In genomic region chr1:234479866-234480265, GRCh38 we compare ENCODE assay signal across 29 cellular contexts. TPM values are rescaled to one million over a fixed set of nuclear protein-coding genes. Genes with fewer than 3 reads are reported as not detected.
DNase-seq lines count a peak whose midpoint lies in the region; ATAC-seq, FAIRE-seq and TF ChIP-seq lines count a peak whose summit lies in the region.
"Had no signal": no experiment of that assay in that cellular context is flagged by ENCODE, and none has a peak within 500 bp of the region (broad histone marks: within the 10 kb centered on the region; RNA-seq: fewer than 3 reads in every experiment).

No MANE protein-coding gene starts in this region.

- intact Hi-C loops in activated CD8-positive, alpha-beta T cell treated with anti-CD3 and anti-CD28 coated beads for 36 hours (cut with micrococcal nuclease): no loop called here
- intact Hi-C loops in K562 (cut with micrococcal nuclease): loop anchor here (2.0 to 5.0 kb wide), 3 partner anchors 107 to 1237 kb away; partner anchors contain the start of gene COA6
- intact Hi-C loops in activated naive CD4-positive, alpha-beta T cell treated with anti-CD3 and anti-CD28 coated beads for 36 hours (cut with micrococcal nuclease): loop anchor here (1.0 to 2.0 kb wide), 6 partner anchors 71 to 1025 kb away; partner anchors contain the start of genes ARID4B, B3GALNT2, COA6 and GGPS1

- CTCF ChIA-PET in activated CD8-positive, alpha-beta T cell treated with anti-CD3 and anti-CD28 coated beads, Interleukin-2, amount 10 ng/mL, durations not matched to agents 7 days and 5 days (lab: Charles Lee): interaction anchor here (1.2 to 1.4 kb wide), 2 partner anchors 20 to 625 kb away, joined by 5 to 6 read pairs; no protein-coding TSS in a partner anchor
- CTCF ChIA-PET in activated CD8-positive, alpha-beta T cell treated with anti-CD3 and anti-CD28 coated beads for 36 hours (lab: Charles Lee): interaction anchor here (1.2 kb wide), 1 partner anchor 21 kb away, joined by 3 read pairs; no protein-coding TSS in a partner anchor
- CTCF ChIA-PET in K562 (lab: Yijun Ruan, JAX; ENCODE audit: low intra/inter-chr PET ratio): no interaction called here
- CTCF ChIA-PET in activated naive CD4-positive, alpha-beta T cell treated with anti-CD3 and anti-CD28 coated beads for 36 hours (lab: Charles Lee): interaction anchor here (1.4 kb wide), 1 partner anchor 124 kb away, joined by 6 read pairs; no protein-coding TSS in a partner anchor

- TF ChIP-seq EP300 in K562 (IDR thresholded peaks at IDR 0.05; ENCODE audit: low read length): no peak

- no peak overlapping the region for H3K27ac Mint-ChIP-seq in activated CD8-positive, alpha-beta T cell treated with anti-CD3 and anti-CD28 coated beads, Interleukin-2, amount 10 ng/mL, durations not matched to agents 7 days and 5 days
- H3K27ac Mint-ChIP-seq in activated CD8-positive, alpha-beta T cell treated with anti-CD3 and anti-CD28 coated beads for 36 hours: no peak overlapping the region
- no peak overlapping the region for H3K27ac Mint-ChIP-seq in activated naive CD4-positive, alpha-beta T cell treated with anti-CD3 and anti-CD28 coated beads for 36 hours

- POLR2A ChIA-PET in activated CD8-positive, alpha-beta T cell treated with anti-CD3 and anti-CD28 coated beads, Interleukin-2, amount 10 ng/mL, durations not matched to agents 7 days and 5 days (lab: Charles Lee): no interaction called here
- POLR2A ChIA-PET in activated CD8-positive, alpha-beta T cell treated with anti-CD3 and anti-CD28 coated beads for 36 hours (lab: Charles Lee): interaction anchor here (1.5 kb wide), 1 partner anchor 16 kb away, joined by 3 read pairs; no protein-coding TSS in a partner anchor
- POLR2A ChIA-PET in K562 (lab: Yijun Ruan, JAX): interaction anchor here (0.8 to 2.8 kb wide), 4 partner anchors 64 to 1281 kb away, joined by 3 to 8 read pairs (median 6); partner anchors contain the start of gene IRF2BP2

- peaks cover 20% of the 10 kb centered on the region for H3K27me3 Mint-ChIP-seq in activated CD8-positive, alpha-beta T cell treated with anti-CD3 and anti-CD28 coated beads, Interleukin-2, amount 10 ng/mL, durations not matched to agents 7 days and 5 days (ENCODE audit: low read depth)
- H3K27me3 Mint-ChIP-seq in activated CD8-positive, alpha-beta T cell treated with anti-CD3 and anti-CD28 coated beads for 36 hours: peaks cover 10% of the 10 kb centered on the region
- peaks cover 12% of the 10 kb centered on the region for H3K27me3 Mint-ChIP-seq in activated naive CD4-positive, alpha-beta T cell treated with anti-CD3 and anti-CD28 coated beads for 36 hours (ENCODE audit: low read depth)

- peaks cover 36% of the 10 kb centered on the region for H3K4me1 Mint-ChIP-seq in activated CD8-positive, alpha-beta T cell treated with anti-CD3 and anti-CD28 coated beads, Interleukin-2, amount 10 ng/mL, durations not matched to agents 7 days and 5 days (ENCODE audit: low read depth)
- peaks cover 40% of the 10 kb centered on the region for H3K4me1 Mint-ChIP-seq in activated CD8-positive, alpha-beta T cell treated with anti-CD3 and anti-CD28 coated beads for 36 hours (ENCODE audit: low read depth)
- peaks cover 39% of the 10 kb centered on the region for H3K4me1 Mint-ChIP-seq in activated naive CD4-positive, alpha-beta T cell treated with anti-CD3 and anti-CD28 coated beads for 36 hours (ENCODE audit: low read depth)

- BruUV-seq in K562 (replicated peaks; lab: Mats Ljungman, UMichigan): no TSS peak

- no peak for TF ChIP-seq RAD21 in K562 (CRISPR knock-in tag; conservative IDR thresholded peaks at IDR 0.05 in 1 of 2, IDR thresholded peaks at IDR 0.05 in 1 of 2)

- H3K79me2 ChIP-seq in Karpas-422 (ENCODE audit: low read length): peaks cover 32% of the 10 kb centered on the region
- peaks cover 7% of the 10 kb centered on the region; the same call in 2 of the 3 replicates for H3K79me2 ChIP-seq in K562 (ENCODE audit: control insufficient read depth, insufficient read depth, low read length)

- H3K9me3 ChIP-seq in Karpas-422 (ENCODE audit: low read length) (no peaks in the 10 kb centered on the region), K562 (replicated peaks; ENCODE audit: control insufficient read depth, insufficient read depth, low read depth, low read length) (no peaks in the 10 kb centered on the region), neuron (ENCODE audit: low read length) (no peaks in the 10 kb centered on the region)
- H3K9me3 ChIP-seq: breast epithelium, heart left ventricle, lower lobe of right lung, neutrophil had no signal

- peaks cover 43% of the 10 kb centered on the region for H3K4me1 ChIP-seq in Karpas-422 (ENCODE audit: low read length)
- H3K4me1 ChIP-seq in K562 (replicated peaks in 1 of 2; ENCODE audit: control insufficient read depth in 2 of 2, insufficient read depth in 2 of 2, low read length in 2 of 2): peaks cover 8 to 24% of the 10 kb centered on the region in 2 experiments; a peak in 4 of 5 replicates
- peaks cover 6% of the 10 kb centered on the region for H3K4me1 ChIP-seq in neuron (ENCODE audit: insufficient read depth, low read length)
- H3K4me1 ChIP-seq: breast epithelium had no signal

- in situ Hi-C loops in K562 (cut with MboI): loop anchor here (5.0 to 10.0 kb wide), 2 partner anchors 158 to 355 kb away; no protein-coding TSS in a partner anchor

- FAIRE-seq in K562 (lab: Jason Lieb, UNC): no peak
- FAIRE-seq: H54, urothelium cell line had no signal

- H3K9me3 Mint-ChIP-seq in activated CD8-positive, alpha-beta T cell treated with anti-CD3 and anti-CD28 coated beads, Interleukin-2, amount 10 ng/mL, durations not matched to agents 7 days and 5 days (ENCODE audit: insufficient read depth): no peaks in the 10 kb centered on the region
- no peaks in the 10 kb centered on the region for H3K9me3 Mint-ChIP-seq in activated CD8-positive, alpha-beta T cell treated with anti-CD3 and anti-CD28 coated beads for 36 hours
- no peaks in the 10 kb centered on the region for H3K9me3 Mint-ChIP-seq in activated naive CD4-positive, alpha-beta T cell treated with anti-CD3 and anti-CD28 coated beads for 36 hours
- H3K9me3 Mint-ChIP-seq: T-helper 2 cell treated with Interferon-gamma antibody and Interleukin-4, amounts not matched to agents 5 μg/mL and 100 μg/mL, for 36 hours had no signal

- no peak for ATAC-seq in activated CD8-positive, alpha-beta T cell treated with anti-CD3 and anti-CD28 coated beads, Interleukin-2, amount 10 ng/mL, durations not matched to agents 7 days and 5 days
- ATAC-seq in activated CD8-positive, alpha-beta T cell treated with anti-CD3 and anti-CD28 coated beads for 36 hours: no peak
- no peak for ATAC-seq in K562

- WGBS in K562 (ENCODE audit: insufficient coverage, low coverage, missing lambda C conversion rate): 25% methylated on average over 2 of the region's 2 CpGs

- no peak for DNase-seq in activated CD8-positive, alpha-beta T cell treated with anti-CD3 and anti-CD28 coated beads, Interleukin-2, amount 10 ng/mL, durations not matched to agents 7 days and 5 days
- DNase-seq in activated CD8-positive, alpha-beta T cell treated with anti-CD3 and anti-CD28 coated beads for 36 hours: no peak
- DNase-seq in Karpas-422 (peak; percentile 54), K562 (ENCODE audit: extremely low read depth in 1 of 4, low spot score in 3 of 4) (no peak), NCI-H146 treated with DMSO at 0.1 percent for 48 hours (lab: John Stamatoyannopoulos, UW; ENCODE audit: unreplicated experiment) (no peak), kidney tubule cell (ENCODE audit: low spot score) (no peak)
- no peak for DNase-seq in activated naive CD4-positive, alpha-beta T cell treated with anti-CD3 and anti-CD28 coated beads for 36 hours
- DNase-seq: activated gamma-delta T cell treated with Interleukin-2 at 50 U/mL for 16 hours; DMS 273 treated with DMSO at 0.1 percent for 48 hours; foreskin melanocyte; heart left ventricle; Kasumi-1; lower lobe of right lung; MV-4-11; NCI-H1436; NCI-H2107; NCI-H345; NCI-H69; PC-9; right cardiac atrium; Right ventricle myocardium superior; stimulated activated CD4-positive, alpha-beta T cell treated with anti-CD3 and anti-CD28 coated beads, Interleukin-2, amount 100 ng/mL, for 24 hours; stimulated activated naive CD8-positive, alpha-beta T cell treated with anti-CD3 and anti-CD28 coated beads, Interleukin-15, Interleukin-2, amounts not matched to agents 100 U/mL and 50 U/mL, for 24 hours had no signal

- H2AFZ ChIP-seq in Karpas-422 (ENCODE audit: low read length) (no peak overlapping the region), K562 (ENCODE audit: low read depth, low read length) (peak overlapping the region; percentile 13; the same call in 1 of the 2 replicates), neuron (ENCODE audit: low read depth, low read length) (peak overlapping the region; percentile 55)

- H3K36me3 ChIP-seq in Karpas-422 (ENCODE audit: insufficient read depth, low read length) (no peaks in the 10 kb centered on the region), K562 (ENCODE audit: control insufficient read depth, insufficient read depth, low read length) (no peaks in the 10 kb centered on the region), neuron (ENCODE audit: insufficient read depth, low read length) (no peaks in the 10 kb centered on the region)
- H3K36me3 ChIP-seq: breast epithelium, heart left ventricle, lower lobe of right lung, neutrophil had no signal

- peaks cover 7% of the 10 kb centered on the region for H3K36me3 Mint-ChIP-seq in activated CD8-positive, alpha-beta T cell treated with anti-CD3 and anti-CD28 coated beads, Interleukin-2, amount 10 ng/mL, durations not matched to agents 7 days and 5 days (ENCODE audit: low read depth)
- peaks cover 11% of the 10 kb centered on the region for H3K36me3 Mint-ChIP-seq in activated CD8-positive, alpha-beta T cell treated with anti-CD3 and anti-CD28 coated beads for 36 hours (ENCODE audit: low read depth)
- H3K36me3 Mint-ChIP-seq in activated naive CD4-positive, alpha-beta T cell treated with anti-CD3 and anti-CD28 coated beads for 36 hours (ENCODE audit: low read depth): no peaks in the 10 kb centered on the region

- no peak for TF ChIP-seq POLR2A in K562 (conservative IDR thresholded peaks at IDR 0.05)

- H3K9me2 ChIP-seq in Karpas-422 (replicated peaks; ENCODE audit: insufficient read depth, low read length): no peaks in the 10 kb centered on the region

- no peaks in the 10 kb centered on the region for H3K9me1 ChIP-seq in K562 (ENCODE audit: control insufficient read depth, insufficient read depth, low read length)

- peak overlapping the region; percentile 99 for H3K4me2 ChIP-seq in Karpas-422 (ENCODE audit: low read depth, low read length, poor library complexity, severe bottlenecking)
- H3K4me2 ChIP-seq in K562 (ENCODE audit: insufficient read depth, low read length): no peak overlapping the region

- H3K4me3 Mint-ChIP-seq in activated CD8-positive, alpha-beta T cell treated with anti-CD3 and anti-CD28 coated beads, Interleukin-2, amount 10 ng/mL, durations not matched to agents 7 days and 5 days: peak overlapping the region; percentile 70
- no peak overlapping the region for H3K4me3 Mint-ChIP-seq in activated CD8-positive, alpha-beta T cell treated with anti-CD3 and anti-CD28 coated beads for 36 hours
- no peak overlapping the region for H3K4me3 Mint-ChIP-seq in activated naive CD4-positive, alpha-beta T cell treated with anti-CD3 and anti-CD28 coated beads for 36 hours

- no peaks in the 10 kb centered on the region for H3K27me3 ChIP-seq in Karpas-422 (ENCODE audit: low read length)
- H3K27me3 ChIP-seq in K562 (ENCODE audit: control insufficient read depth in 2 of 2, insufficient read depth in 2 of 2, low read length in 2 of 2): peaks cover 0 to 7% of the 10 kb centered on the region in 2 experiments; a peak in 1 of 5 replicates
- H3K27me3 ChIP-seq in neuron (ENCODE audit: insufficient read depth, low read length): peaks cover 8% of the 10 kb centered on the region
- H3K27me3 ChIP-seq: breast epithelium had no signal

- TF ChIP-seq CTCF in activated CD8-positive, alpha-beta T cell treated with anti-CD3 and anti-CD28 coated beads for 36 hours (IDR thresholded peaks at IDR 0.05): no peak
- TF ChIP-seq CTCF in K562 (IDR thresholded peaks at IDR 0.05 in 2 of 3, conservative IDR thresholded peaks at IDR 0.05 in 1 of 3; ENCODE audit: insufficient read depth in 2 of 3, low read depth in 1 of 3, low read length in 3 of 3): no peak

- H3K9ac ChIP-seq in Karpas-422 (ENCODE audit: low read length) (peak overlapping the region; percentile 85; the same call in 1 of the 2 replicates), K562 (ENCODE audit: insufficient read depth in 1 of 2, low read depth in 2 of 2, low read length in 2 of 2) (no peak overlapping the region)

- H3K27ac ChIP-seq in Karpas-422 (ENCODE audit: low read length) (no peak overlapping the region), K562 (ENCODE audit: extremely low read depth, low read depth, low read length) (no peak overlapping the region)
- H3K27ac ChIP-seq: neutrophil, PC-9 had no signal

- H4K20me1 ChIP-seq in Karpas-422 (ENCODE audit: insufficient read depth, low read depth, low read length): no peaks in the 10 kb centered on the region
- no peaks in the 10 kb centered on the region for H4K20me1 ChIP-seq in K562 (replicated peaks; ENCODE audit: control insufficient read depth, insufficient read depth, low read length)

- H3K4me3 ChIP-seq in Karpas-422 (ENCODE audit: low read length): no peak overlapping the region
- no peak overlapping the region for H3K4me3 ChIP-seq in K562
- no peak overlapping the region for H3K4me3 ChIP-seq in neuron (ENCODE audit: low read length)

RNA-seq across cellular contexts. Expression of gene TARBP1, which starts 0.9 kb away (rescaled TPM):
- total RNA-seq in activated CD8-positive, alpha-beta T cell treated with anti-CD3 and anti-CD28 coated beads, Interleukin-2, amount 10 ng/mL, durations not matched to agents 7 days and 5 days: 10 to 100 TPM; 35.7 TPM
- 10 to 100 TPM; 53.9 to 61.3 TPM for total RNA-seq in activated CD8-positive, alpha-beta T cell treated with anti-CD3 and anti-CD28 coated beads for 36 hours
- 27.9 and 70.9 TPM in 2 replicates for total RNA-seq in Karpas-422 (2014; rRNA removed; shearing (Covaris generic); ENCODE audit: low replicate concordance)
- 26.2 and 82.6 TPM in 2 replicates for total RNA-seq in K562 (2011; cell fraction: chromatin; rRNA removed; ENCODE audit: low replicate concordance)
- 15.0 and 20.9 TPM in 2 replicates for total RNA-seq in K562 (2011; cell fraction: nucleolus; rRNA removed)
- total RNA-seq in K562 (2011; cell fraction: nucleoplasm; rRNA removed): 28.7 and 45.3 TPM in 2 replicates
- total RNA-seq in K562 (2014; rRNA removed): 15.3 and 16.1 TPM in 2 replicates
- total RNA-seq in K562 (2014; rRNA removed; fragmentation: Illumina TruSeq; extraction: Trizol): 25.0 and 28.0 TPM in 2 replicates
- total RNA-seq in K562 (2015; rRNA removed; fragmentation: Illumina TruSeq; extraction: Trizol): 23.1 and 26.5 TPM in 2 replicates
- total RNA-seq in K562 (2021): 15.6 and 18.6 TPM in 2 replicates
- polyA plus RNA-seq in K562 (2011; rRNA removed): 48.0 and 66.5 TPM in 2 replicates
- 12.4 and 31.8 TPM in 2 replicates for polyA plus RNA-seq in K562 (2011; cell fraction: cytosol; rRNA removed)
- 84.2 and 119 TPM in 2 replicates for polyA plus RNA-seq in K562 (2011; cell fraction: nucleus; rRNA removed)
- 14.6 and 30.8 TPM in 2 replicates for polyA plus RNA-seq in K562 (2012)
- 20.5 and 22.9 TPM in 2 replicates for polyA plus RNA-seq in K562 (2014; fragmentation: Illumina TruSeq; extraction: Trizol)
- 10 to 100 TPM in 1 of 2 experiments, 1 to 10 TPM in 1; 8.8 to 10.4 TPM for polyA plus RNA-seq in K562 (2014; fragmentation: Nextera tagmentation; extraction: Ambion mirVana)
- 24.3 and 29.5 TPM in 2 replicates for polyA plus RNA-seq in K562 (2014; rRNA removed)
- polyA minus RNA-seq in K562 (2011; rRNA and poly(A)+ RNA removed): 27.7 and 45.5 TPM in 2 replicates
- polyA minus RNA-seq in K562 (2011; cell fraction: cytosol; rRNA and poly(A)+ RNA removed): 10.1 and 19.2 TPM in 2 replicates
- polyA minus RNA-seq in K562 (2011; cell fraction: nucleus; rRNA and poly(A)+ RNA removed): 19.0 and 38.9 TPM in 2 replicates
- total RNA-seq in activated naive CD4-positive, alpha-beta T cell treated with anti-CD3 and anti-CD28 coated beads for 36 hours: 10 to 100 TPM; 40.2 to 41.6 TPM
